8 cellular contexts compared by ENCODE assay signal in the genomic region with DNA sequence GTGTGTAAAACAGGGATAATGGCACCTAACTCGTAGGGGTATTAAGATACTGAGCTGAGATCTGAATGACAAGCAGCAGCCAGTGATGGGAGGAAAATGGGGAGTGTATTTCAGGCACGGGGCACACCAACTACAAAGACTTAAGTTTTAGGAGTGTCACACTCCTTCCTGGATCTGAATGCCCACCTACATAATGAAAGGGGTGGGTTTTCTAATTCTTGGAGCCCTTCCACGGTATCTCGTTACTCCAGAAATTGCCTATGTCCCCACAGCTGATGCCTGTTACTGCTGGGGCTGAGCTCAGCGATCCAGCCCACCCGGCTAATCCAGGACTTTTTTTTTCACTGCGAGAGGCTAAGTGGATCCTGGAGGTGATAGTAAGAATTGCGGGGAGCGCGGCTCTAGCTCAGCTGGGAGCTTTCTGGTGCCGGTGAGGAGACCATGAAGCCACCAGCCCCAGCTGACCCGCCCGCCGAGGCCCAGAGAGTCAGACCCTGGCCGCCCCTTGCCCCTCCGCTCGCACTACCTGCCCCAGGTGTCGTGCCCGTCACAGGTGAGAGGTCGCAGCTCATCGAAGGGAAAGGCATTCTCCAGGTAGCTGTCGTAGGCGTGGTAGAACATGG. TPM values are rescaled to one million over a fixed set of nuclear protein-coding genes. Genes with fewer than 3 reads are reported as not detected.
A peak's percentile ranks its signal among the peaks of the same experiment; 100 is the strongest.
DNase-seq lines count a peak whose midpoint lies in the region; ATAC-seq and TF ChIP-seq lines count a peak whose summit lies in the region.

No MANE protein-coding gene starts in this region.

- no peaks in the 10 kb centered on the region for H3K27me3 Mint-ChIP-seq in CD4-positive, CD25-positive, alpha-beta regulatory T cell

- peaks cover 22% of the 10 kb centered on the region for H3K36me3 ChIP-seq in CD4-positive, CD25-positive, alpha-beta regulatory T cell (ENCODE audit: control insufficient read depth, insufficient read depth, low read length)
- H3K36me3 ChIP-seq in left lung: peaks cover 0 to 27% of the 10 kb centered on the region in 2 donors
- peaks cover 15% of the 10 kb centered on the region for H3K36me3 ChIP-seq in thymus (ENCODE audit: control insufficient read depth, insufficient read depth)

- peak overlapping the region; percentile 73 for H3K27ac ChIP-seq in CD4-positive, CD25-positive, alpha-beta regulatory T cell (ENCODE audit: insufficient read depth, low read length, poor library complexity, severe bottlenecking)
- peak overlapping the region; percentile 86 to 88 for H3K27ac ChIP-seq in left lung
- H3K27ac ChIP-seq in thymus (ENCODE audit: low read depth): no peak overlapping the region

- ATAC-seq in CD4-positive, CD25-positive, alpha-beta regulatory T cell (ENCODE audit: low read depth in 2 of 2): peak in 1 of 2 donors; percentile 3
- peak; percentile 16 for ATAC-seq in GM21360 (IDR thresholded peaks at IDR 0.05; ENCODE audit: unreplicated experiment)
- ATAC-seq in left lung: peak; percentile 45

- H3K4me3 Mint-ChIP-seq in CD4-positive, CD25-positive, alpha-beta regulatory T cell: peak overlapping the region; percentile 98 to 100 (median 99)

- WGBS in thymus: 11% methylated on average over 23 of the region's 23 CpGs

- no peaks in the 10 kb centered on the region for H3K9me3 ChIP-seq in CD4-positive, CD25-positive, alpha-beta regulatory T cell (ENCODE audit: control insufficient read depth in 2 of 2, low read length in 2 of 2)
- H3K9me3 ChIP-seq in left lung: no peaks in the 10 kb centered on the region
- no peaks in the 10 kb centered on the region for H3K9me3 ChIP-seq in thymus (ENCODE audit: control insufficient read depth)

- H3K27me3 ChIP-seq in CD4-positive, CD25-positive, alpha-beta regulatory T cell (ENCODE audit: control insufficient read depth, insufficient read depth, low read length): no peaks in the 10 kb centered on the region
- H3K27me3 ChIP-seq in left lung (no peaks in the 10 kb centered on the region), thymus (ENCODE audit: control insufficient read depth, insufficient read depth) (no peaks in the 10 kb centered on the region)

- H3K9me3 Mint-ChIP-seq in CD4-positive, CD25-positive, alpha-beta regulatory T cell: no peaks in the 10 kb centered on the region

- TF ChIP-seq CTCF in cardiac fibroblast (IDR thresholded peaks at IDR 0.05; ENCODE audit: low read depth, low read length) (peak; percentile 17), left lung (IDR thresholded peaks at IDR 0.05) (no peak)

- DNase-seq in CD4-positive, CD25-positive, alpha-beta regulatory T cell: no peak
- DNase-seq in OCI-M1 (lab: John Stamatoyannopoulos, UW) (peak; percentile 51), cardiac fibroblast (ENCODE audit: low read depth in 2 of 2) (peak in 1 of 2 donors; percentile 33), left lung (peak in 1 of 2 donors; percentile 82), GM19240 (ENCODE audit: insufficient read length, low spot score) (no peak), C1 segment of cervical spinal cord (lab: John Stamatoyannopoulos, UW) (no peak)

- H3K4me1 ChIP-seq in CD4-positive, CD25-positive, alpha-beta regulatory T cell (ENCODE audit: control insufficient read depth, insufficient read depth, low read length, poor library complexity, severe bottlenecking): peaks cover 29% of the 10 kb centered on the region
- H3K4me1 ChIP-seq in left lung (peaks cover 0 to 39% of the 10 kb centered on the region in 2 donors), thymus (ENCODE audit: control insufficient read depth, insufficient read depth, low read length) (peaks cover 14% of the 10 kb centered on the region)

- intact Hi-C loops in left lung (cut with DNase I): loop anchor here in 1 of 2 donors (5.0 kb wide), 1 partner anchor 61 kb away; no protein-coding TSS in a partner anchor

- peak overlapping the region; percentile 92 to 98 (median 97) for H3K27ac Mint-ChIP-seq in CD4-positive, CD25-positive, alpha-beta regulatory T cell

- peaks cover 17% of the 10 kb centered on the region for H3K36me3 Mint-ChIP-seq in CD4-positive, CD25-positive, alpha-beta regulatory T cell

- peak overlapping the region; percentile 93 for H3K4me3 ChIP-seq in CD4-positive, CD25-positive, alpha-beta regulatory T cell (ENCODE audit: low read depth, low read length)
- H3K4me3 ChIP-seq in cardiac fibroblast (replicated peaks in 1 of 2; ENCODE audit: low read depth in 2 of 2, low read length in 2 of 2): peak overlapping the region; percentile 93 to 97
- peak overlapping the region; percentile 80 to 88 for H3K4me3 ChIP-seq in left lung
- peak overlapping the region; percentile 72 for H3K4me3 ChIP-seq in thymus (ENCODE audit: low read length)

- H3K4me1 Mint-ChIP-seq in CD4-positive, CD25-positive, alpha-beta regulatory T cell: peaks cover 17 to 60% (median 35%) of the 10 kb centered on the region in 4 donors

RNA-seq across cellular contexts. Expression of a gene that starts 0.7 kb away (rescaled TPM):
- 22.7 TPM for total RNA-seq in CD4-positive, CD25-positive, alpha-beta regulatory T cell
- 10 to 100 TPM; 46.4 to 52.1 (median 50.4) TPM for polyA plus RNA-seq in CD4-positive, CD25-positive, alpha-beta regulatory T cell
- total RNA-seq in left lung: 10 to 100 TPM; 46.8 to 48.7 TPM
- polyA plus RNA-seq in thymus: 18.4 TPM

RNA-seq across cellular contexts. Expression of a gene that starts 25.5 kb away (rescaled TPM):
- not detected for total RNA-seq in CD4-positive, CD25-positive, alpha-beta regulatory T cell
- polyA plus RNA-seq in CD4-positive, CD25-positive, alpha-beta regulatory T cell: 1 to 10 TPM in 3 of 4 donors, under 1 TPM in 1; 1.00 to 3.7 (median 1.7) TPM
- total RNA-seq in left lung: 10 to 100 TPM; 21.7 to 25.6 TPM
- polyA plus RNA-seq in thymus: 7.8 TPM

RNA-seq across cellular contexts. Expression of a gene that starts 53.8 kb away (rescaled TPM):
- total RNA-seq in CD4-positive, CD25-positive, alpha-beta regulatory T cell: 76.4 TPM
- polyA plus RNA-seq in CD4-positive, CD25-positive, alpha-beta regulatory T cell: 10 to 100 TPM; 58.7 to 73.2 (median 60.8) TPM
- total RNA-seq in left lung: 10 to 100 TPM; 67.9 to 70.8 TPM
- 57.3 TPM for polyA plus RNA-seq in thymus

Comparison
In these comparisons a context has a peak if more than half of its experiments do, and no peak if none do; other contexts are left out.
1. RNA of a gene that starts 25.5 kb away (total RNA-seq): 21.7 to 25.6 TPM in left lung; not detected in CD4-positive, CD25-positive, alpha-beta regulatory T cell (single experiment); every median in the first group is over 10 times any median in the second.
2. Peak in every context shown above with its lines, with median percentiles within 50 percentile points of each other: H3K4me3 ChIP-seq.